Comparison of ENCODE assay signal across 22 cellular contexts in the genomic region with DNA sequence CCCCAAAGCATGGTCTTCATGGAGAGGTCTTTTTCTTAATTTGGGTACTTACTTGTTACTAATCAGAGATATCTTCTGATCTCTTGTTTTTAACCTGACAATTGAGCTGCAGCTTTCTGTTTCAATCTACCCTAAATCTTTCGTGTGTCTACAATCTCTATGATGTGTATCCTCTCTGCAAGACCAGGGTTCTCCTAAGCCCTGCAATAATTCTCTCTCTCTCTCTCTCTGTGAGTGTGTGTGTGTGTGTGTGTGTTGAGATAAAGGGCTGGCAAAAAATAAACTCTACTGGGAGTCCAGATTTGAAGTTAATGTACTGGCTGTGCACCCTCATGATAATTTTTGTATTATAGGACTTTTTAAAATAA. TPM values are rescaled to one million over a fixed set of nuclear protein-coding genes. Genes with fewer than 3 reads are reported as not detected.
"Had no signal": no experiment of that assay in that cellular context is flagged by ENCODE, and none has a peak within 500 bp of the region (broad histone marks: within the 10 kb centered on the region; RNA-seq: fewer than 3 reads in every experiment).

No MANE protein-coding gene starts in this region.

- H3K9me3 ChIP-seq: adrenal gland, colonic mucosa had no signal

- H2AFZ ChIP-seq: PC-9 had no signal

- DNase-seq: activated CD4-positive, alpha-beta T cell treated with anti-CD3 and anti-CD28 coated beads for 4 hours; activated CD4-positive, alpha-beta T cell treated with anti-CD3 and anti-CD28 coated beads, Interleukin-2, amount 50 U/mL, for 4 hours; activated CD8-positive, alpha-beta memory T cell treated with anti-CD3 and anti-CD28 coated beads, Interleukin-2, amount 50 U/mL, for 48 hours; activated CD8-positive, alpha-beta T cell treated with anti-CD3 and anti-CD28 coated beads, Interleukin-2, amount 10 ng/mL, durations not matched to agents 7 days and 5 days; activated naive CD4-positive, alpha-beta T cell treated with anti-CD3 and anti-CD28 coated beads, Interleukin-2, amount 50 U/mL, for 16 hours; activated naive CD8-positive, alpha-beta T cell treated with anti-CD3 and anti-CD28 coated beads, Interleukin-2, amount 10 ng/mL, durations not matched to agents 7 days and 5 days; activated T-cell treated with anti-CD3 and anti-CD28 coated beads, Interleukin-2, amount 50 U/mL, for 1 hour; adrenal gland; anterior cingulate cortex; colonic mucosa; NCI-H1092; NCI-H1417; NCI-H1930; NCI-H2107; NCI-H2171 treated with DMSO at 0.1 percent for 48 hours; NCI-H226; NCI-H510A; NCI-H526 treated with DMSO at 0.1 percent for 48 hours; PC-9; SHP77 treated with DMSO at 0.1 percent for 48 hours had no signal

- H3K27me3 ChIP-seq: adrenal gland, colonic mucosa had no signal

- H3K4me1 Mint-ChIP-seq: activated naive CD8-positive, alpha-beta T cell treated with anti-CD3 and anti-CD28 coated beads, Interleukin-2, amount 10 ng/mL, durations not matched to agents 7 days and 5 days had no signal

- H3K4me3 Mint-ChIP-seq: activated CD8-positive, alpha-beta T cell treated with anti-CD3 and anti-CD28 coated beads, Interleukin-2, amount 10 ng/mL, durations not matched to agents 7 days and 5 days; activated naive CD8-positive, alpha-beta T cell treated with anti-CD3 and anti-CD28 coated beads, Interleukin-2, amount 10 ng/mL, durations not matched to agents 7 days and 5 days; T-helper 1 cell treated with Interleukin-12 subunit alpha and Interleukin-12 subunit beta and Interleukin-4 antibody, amounts not matched to agents 30 μg/mL and 1 μg/mL, for 36 hours had no signal

- H3K27me3 Mint-ChIP-seq: activated naive CD8-positive, alpha-beta T cell treated with anti-CD3 and anti-CD28 coated beads, Interleukin-2, amount 10 ng/mL, durations not matched to agents 7 days and 5 days had no signal

- H3K4me1 ChIP-seq: adrenal gland, colonic mucosa had no signal

- H3K27ac Mint-ChIP-seq: activated CD8-positive, alpha-beta T cell treated with anti-CD3 and anti-CD28 coated beads, Interleukin-2, amount 10 ng/mL, durations not matched to agents 7 days and 5 days; activated naive CD8-positive, alpha-beta T cell treated with anti-CD3 and anti-CD28 coated beads, Interleukin-2, amount 10 ng/mL, durations not matched to agents 7 days and 5 days; T-helper 1 cell treated with Interleukin-12 subunit alpha and Interleukin-12 subunit beta and Interleukin-4 antibody, amounts not matched to agents 30 μg/mL and 1 μg/mL, for 36 hours had no signal

- H3K4me3 ChIP-seq: adrenal gland, colonic mucosa, PC-9 had no signal

- H3K27ac ChIP-seq: adrenal gland, colonic mucosa, PC-9 had no signal

- H3K36me3 Mint-ChIP-seq: activated naive CD8-positive, alpha-beta T cell treated with anti-CD3 and anti-CD28 coated beads, Interleukin-2, amount 10 ng/mL, durations not matched to agents 7 days and 5 days had no signal

- H3K36me3 ChIP-seq: adrenal gland, colonic mucosa had no signal

- ATAC-seq: activated CD4-positive, CD25-positive, alpha-beta regulatory T cell treated with anti-CD3 and anti-CD28 coated beads, Interleukin-2, amount 50 U/mL, for 24 hours; activated CD8-positive, alpha-beta T cell treated with anti-CD3 and anti-CD28 coated beads, Interleukin-2, amount 10 ng/mL, durations not matched to agents 7 days and 5 days had no signal

- H3K4me2 ChIP-seq: PC-9 had no signal

RNA-seq across cellular contexts. Expression of a gene that starts 57.8 kb away (rescaled TPM):
- total RNA-seq: activated CD8-positive, alpha-beta T cell treated with anti-CD3 and anti-CD28 coated beads, Interleukin-2, amount 10 ng/mL, durations not matched to agents 7 days and 5 days; activated naive CD8-positive, alpha-beta T cell treated with anti-CD3 and anti-CD28 coated beads, Interleukin-2, amount 10 ng/mL, durations not matched to agents 7 days and 5 days; PC-9 had no signal
